In genomic region chr9:126406075-126406675, GRCh38 we compare ENCODE assay signal across 1 cellular context.
TF ChIP-seq lines count a peak whose summit lies in the region.

No MANE protein-coding gene starts in this region.

TF ChIP-seq in GM23338, 12 proteins besides CTCF, POLR2A, EP300 and RAD21 (continued from another document):
- no peak for TF ChIP-seq ZNF462 (CRISPR knock-in tag; IDR thresholded peaks at IDR 0.05)
- TF ChIP-seq ZNF331 (CRISPR knock-in tag; IDR thresholded peaks at IDR 0.05; ENCODE audit: low read depth) = no peak
TF ChIP-seq in GM23338: peak in this region for 0.
